In genomic region chr7:90841759-90842429, GRCh38 we compare ENCODE assay signal across 22 cellular contexts.
"Had no signal": no experiment of that assay in that cellular context is flagged by ENCODE, and none has a peak within 500 bp of the region (broad histone marks: within the 10 kb centered on the region; RNA-seq: fewer than 3 reads in every experiment).

No MANE protein-coding gene starts in this region.

- H3K4me3 ChIP-seq: body of pancreas, gastroesophageal sphincter, right lobe of liver, spleen had no signal

- H3K27me3 ChIP-seq: body of pancreas, gastroesophageal sphincter, right lobe of liver, spleen had no signal

- H3K27ac ChIP-seq: body of pancreas, right lobe of liver, spleen, VCaP had no signal

- H3K27ac Mint-ChIP-seq: activated naive CD4-positive, alpha-beta T cell treated with anti-CD3 and anti-CD28 coated beads, Interleukin-2, amount 50 U/mL, for 24 hours; naive thymus-derived CD8-positive, alpha-beta T cell; progenitor cell of endocrine pancreas; T-cell; type B pancreatic cell had no signal

- H3K27me3 Mint-ChIP-seq: progenitor cell of endocrine pancreas, T-cell, type B pancreatic cell had no signal

- H3K4me1 ChIP-seq: right lobe of liver, spleen had no signal

- H3K36me3 Mint-ChIP-seq: activated naive CD4-positive, alpha-beta T cell treated with anti-CD3 and anti-CD28 coated beads, Interleukin-2, amount 50 U/mL, for 24 hours; T-cell had no signal

- H3K4me3 Mint-ChIP-seq: activated naive CD4-positive, alpha-beta T cell treated with anti-CD3 and anti-CD28 coated beads, Interleukin-2, amount 50 U/mL, for 24 hours; naive thymus-derived CD8-positive, alpha-beta T cell; T-cell; type B pancreatic cell had no signal

- H3K4me1 Mint-ChIP-seq: activated naive CD4-positive, alpha-beta T cell treated with anti-CD3 and anti-CD28 coated beads, Interleukin-2, amount 50 U/mL, for 24 hours; T-cell had no signal

- DNase-seq: activated CD4-positive, alpha-beta T cell treated with anti-CD3 and anti-CD28 coated beads, Interleukin-2, amount 50 U/mL, for 1 hour; amniotic stem cell; body of pancreas; central memory CD4-positive, alpha-beta T cell; cortex of kidney; effector CD8-positive, alpha-beta T cell; islet precursor cell; left ventricle myocardium superior; midbrain; naive thymus-derived CD8-positive, alpha-beta T cell; right lobe of liver; spleen; stimulated activated CD4-positive, alpha-beta T cell treated with anti-CD3 and anti-CD28 coated beads, Interleukin-1b, Interleukin-23, amount 100 ng/mL, for 48 hours; stimulated activated naive CD4-positive, alpha-beta T cell; substantia nigra; T-cell; T1000 had no signal

- H3K36me3 ChIP-seq: gastroesophageal sphincter, right lobe of liver had no signal

- H3K9me3 ChIP-seq: body of pancreas, right lobe of liver had no signal
